ENCODE assay signal across 9 cellular contexts in genomic region chr5:141940695-141941271, GRCh38. TPM values are rescaled to one million over a fixed set of nuclear protein-coding genes. Genes with fewer than 3 reads are reported as not detected.
DNase-seq lines count a peak whose midpoint lies in the region; ATAC-seq and TF ChIP-seq lines count a peak whose summit lies in the region.
"Had no signal": no experiment of that assay in that cellular context is flagged by ENCODE, and none has a peak within 500 bp of the region (broad histone marks: within the 10 kb centered on the region; RNA-seq: fewer than 3 reads in every experiment).

No MANE protein-coding gene starts in this region.

- peak; percentile 21 for ATAC-seq in activated naive CD8-positive, alpha-beta T cell treated with anti-CD3 and anti-CD28 coated beads, Interleukin-2, amount 50 U/mL, for 24 hours
- ATAC-seq in left colon (peak; percentile 37), upper lobe of right lung (peak; percentile 60), gastrocnemius medialis (no peak), HG02610 (IDR thresholded peaks at IDR 0.05; ENCODE audit: unreplicated experiment) (no peak)

- no peak overlapping the region for H3K4me3 Mint-ChIP-seq in activated naive CD4-positive, alpha-beta T cell treated with anti-CD3 and anti-CD28 coated beads for 36 hours
- H3K4me3 Mint-ChIP-seq in activated naive CD8-positive, alpha-beta T cell treated with anti-CD3 and anti-CD28 coated beads, Interleukin-2, amount 50 U/mL, for 24 hours, result no peak overlapping the region

- no peaks in the 10 kb centered on the region for H3K4me1 Mint-ChIP-seq in activated naive CD4-positive, alpha-beta T cell treated with anti-CD3 and anti-CD28 coated beads for 36 hours (ENCODE audit: low read depth)
- H3K4me1 Mint-ChIP-seq in activated naive CD8-positive, alpha-beta T cell treated with anti-CD3 and anti-CD28 coated beads, Interleukin-2, amount 50 U/mL, for 24 hours, result no peaks in the 10 kb centered on the region

- H3K27ac ChIP-seq in upper lobe of right lung, result no peak overlapping the region
- peak overlapping the region in 2 of 4 donors; percentile 23 to 53 for H3K27ac ChIP-seq in gastrocnemius medialis
- H3K27ac ChIP-seq: epithelial cell of prostate had no signal

- peaks cover 39% of the 10 kb centered on the region for H3K36me3 ChIP-seq in upper lobe of right lung
- peaks cover 0 to 34% of the 10 kb centered on the region in 2 donors for H3K36me3 ChIP-seq in gastrocnemius medialis

- TF ChIP-seq CTCF in upper lobe of right lung (IDR thresholded peaks at IDR 0.05), result peak; percentile 13
- no peak for TF ChIP-seq CTCF in gastrocnemius medialis (IDR thresholded peaks at IDR 0.05 in 4 of 5, conservative IDR thresholded peaks at IDR 0.05 in 1 of 5)

- peaks cover 7% of the 10 kb centered on the region for H3K36me3 Mint-ChIP-seq in activated naive CD4-positive, alpha-beta T cell treated with anti-CD3 and anti-CD28 coated beads for 36 hours (ENCODE audit: low read depth)
- peaks cover 9% of the 10 kb centered on the region for H3K36me3 Mint-ChIP-seq in activated naive CD8-positive, alpha-beta T cell treated with anti-CD3 and anti-CD28 coated beads, Interleukin-2, amount 50 U/mL, for 24 hours (ENCODE audit: low read depth)

- H3K4me1 ChIP-seq in upper lobe of right lung, result peaks cover 21% of the 10 kb centered on the region
- H3K4me1 ChIP-seq in gastrocnemius medialis, result peaks cover 14 to 21% of the 10 kb centered on the region in 2 donors

- intact Hi-C loops in activated naive CD4-positive, alpha-beta T cell treated with anti-CD3 and anti-CD28 coated beads for 36 hours (cut with micrococcal nuclease), result no loop called here
- intact Hi-C loops in left colon (cut with DNase I, micrococcal nuclease), result no loop called here
- intact Hi-C loops in upper lobe of right lung (cut with DNase I), result no loop called here
- intact Hi-C loops in gastrocnemius medialis (cut with DNase I; ENCODE audit: low total_unique reads), result no loop called here

- H3K27me3 ChIP-seq in upper lobe of right lung, result no peaks in the 10 kb centered on the region
- H3K27me3 ChIP-seq in gastrocnemius medialis, result no peaks in the 10 kb centered on the region

- H3K27me3 Mint-ChIP-seq in activated naive CD4-positive, alpha-beta T cell treated with anti-CD3 and anti-CD28 coated beads for 36 hours (ENCODE audit: low read depth), result no peaks in the 10 kb centered on the region
- H3K27me3 Mint-ChIP-seq in activated naive CD8-positive, alpha-beta T cell treated with anti-CD3 and anti-CD28 coated beads, Interleukin-2, amount 50 U/mL, for 24 hours, result no peaks in the 10 kb centered on the region

- CTCF ChIA-PET in activated naive CD4-positive, alpha-beta T cell treated with anti-CD3 and anti-CD28 coated beads for 36 hours (lab: Charles Lee), result interaction anchor here (1.3 to 3.5 kb wide), 3 partner anchors 20 to 62 kb away, joined by 5 to 18 read pairs (median 6); partner anchors contain the start of genes PCDH1 and RNF14

- in situ Hi-C loops in gastrocnemius medialis (cut with MboI; ENCODE audit: low sequenced_read_pairs in 4 of 4), result no loop called here

- H3K27ac Mint-ChIP-seq in activated naive CD4-positive, alpha-beta T cell treated with anti-CD3 and anti-CD28 coated beads for 36 hours, result peak overlapping the region; percentile 62
- no peak overlapping the region for H3K27ac Mint-ChIP-seq in activated naive CD8-positive, alpha-beta T cell treated with anti-CD3 and anti-CD28 coated beads, Interleukin-2, amount 50 U/mL, for 24 hours

- TF ChIP-seq POLR2A in gastrocnemius medialis (IDR thresholded peaks at IDR 0.05), result no peak

- DNase-seq in activated naive CD4-positive, alpha-beta T cell treated with anti-CD3 and anti-CD28 coated beads for 36 hours, result no peak
- DNase-seq in activated naive CD4-positive, alpha-beta T cell (lab: John Stamatoyannopoulos, UW), result no peak
- no peak for DNase-seq in activated naive CD8-positive, alpha-beta T cell treated with anti-CD3 and anti-CD28 coated beads, Interleukin-2, amount 50 U/mL, for 24 hours
- DNase-seq in left colon (no peak), upper lobe of right lung (no peak), cerebellar nuclear complex (lab: John Stamatoyannopoulos, UW) (no peak), gastrocnemius medialis (no peak)

- H3K9me3 Mint-ChIP-seq in activated naive CD4-positive, alpha-beta T cell treated with anti-CD3 and anti-CD28 coated beads for 36 hours, result no peaks in the 10 kb centered on the region
- no peaks in the 10 kb centered on the region for H3K9me3 Mint-ChIP-seq in activated naive CD8-positive, alpha-beta T cell treated with anti-CD3 and anti-CD28 coated beads, Interleukin-2, amount 50 U/mL, for 24 hours

- H3K4me3 ChIP-seq in upper lobe of right lung (no peak overlapping the region), gastrocnemius medialis (no peak overlapping the region)

- H3K9me3 ChIP-seq in upper lobe of right lung (no peaks in the 10 kb centered on the region), gastrocnemius medialis (no peaks in the 10 kb centered on the region)

RNA-seq across cellular contexts. Expression of gene DELE1, which starts 17.1 kb away (rescaled TPM):
- total RNA-seq in activated naive CD4-positive, alpha-beta T cell treated with anti-CD3 and anti-CD28 coated beads for 36 hours, result 10 to 100 TPM; 48.0 to 50.6 TPM
- total RNA-seq in left colon (10 to 100 TPM; 77.8 to 99.1 TPM), upper lobe of right lung (83.3 TPM), gastrocnemius medialis (10 to 100 TPM; 31.3 to 91.6 (median 52.4) TPM)

RNA-seq across cellular contexts. Expression of gene PCDH12, which starts 17.2 kb away (rescaled TPM):
- 1 to 10 TPM in 1 of 2 experiments, under 1 TPM in 1; 0.43 to 1.1 TPM for total RNA-seq in activated naive CD4-positive, alpha-beta T cell treated with anti-CD3 and anti-CD28 coated beads for 36 hours
- 1 to 10 TPM in 1 of 2 donors, under 1 TPM in 1; 0.95 to 2.1 TPM for total RNA-seq in left colon
- 17.0 TPM for total RNA-seq in upper lobe of right lung
- total RNA-seq in gastrocnemius medialis, result 10 to 100 TPM in 1 of 4 donors, 1 to 10 TPM in 3; 2.1 to 13.6 (median 3.6) TPM

RNA-seq across cellular contexts. Expression of gene RNF14, which starts 28.1 kb away (rescaled TPM):
- 10 to 100 TPM; 29.8 to 35.6 TPM for total RNA-seq in activated naive CD4-positive, alpha-beta T cell treated with anti-CD3 and anti-CD28 coated beads for 36 hours
- total RNA-seq in left colon (10 to 100 TPM; 69.3 to 72.0 TPM), upper lobe of right lung (51.6 TPM), gastrocnemius medialis (100 to 1,000 TPM in 1 of 4 donors, 10 to 100 TPM in 3; 71.4 to 107 (median 84.5) TPM)

Comparison
In these comparisons a context has a peak if more than half of its experiments do, and no peak if none do; other contexts are left out.
1. ATAC-seq: peak in activated naive CD8-positive, alpha-beta T cell treated with anti-CD3 and anti-CD28 coated beads, Interleukin-2, amount 50 U/mL, for 24 hours (single experiment), left colon (single experiment) and upper lobe of right lung (single experiment); none in gastrocnemius medialis (0 of 2) and HG02610 (single experiment).